Comparison of ENCODE assay signal across 8 cellular contexts in the genomic region with DNA sequence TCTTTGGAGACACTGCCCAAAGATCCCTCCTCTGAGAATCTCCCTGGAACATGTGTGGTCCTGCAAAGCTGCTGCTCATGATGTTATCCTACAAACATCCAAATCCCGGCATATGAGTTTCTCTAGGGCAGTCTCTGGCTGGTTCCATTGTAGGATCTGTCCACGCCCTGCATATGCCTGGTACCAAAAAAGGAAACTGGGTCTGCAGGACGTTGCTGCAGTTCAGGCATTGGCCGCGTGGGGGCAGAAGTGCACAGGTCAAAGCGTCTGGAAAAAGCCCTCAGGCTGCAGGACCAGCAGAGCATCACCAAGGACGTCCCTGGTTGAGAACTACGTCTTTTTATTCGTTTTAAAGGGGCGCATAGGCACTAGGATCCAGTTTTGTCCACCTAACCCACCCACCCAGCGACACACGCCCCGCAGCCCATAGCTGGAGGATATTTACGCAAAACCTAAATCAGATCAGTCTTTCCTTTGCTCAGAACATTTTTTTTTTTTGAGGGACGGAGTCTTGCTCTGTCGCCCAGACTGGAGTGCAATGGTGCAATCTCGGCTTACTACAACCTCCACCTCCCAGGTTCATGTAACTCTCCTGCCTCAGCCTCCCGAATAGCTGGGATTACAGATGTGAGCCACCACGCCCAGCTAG. TPM values are rescaled to one million over a fixed set of nuclear protein-coding genes. Genes with fewer than 3 reads are reported as not detected.
DNase-seq lines count a peak whose midpoint lies in the region; ATAC-seq and TF ChIP-seq lines count a peak whose summit lies in the region.

No MANE protein-coding gene starts in this region.

- H3K4me1 ChIP-seq in KMS-11 (ENCODE audit: low read depth, poor library complexity, severe bottlenecking) (peaks cover 8% of the 10 kb centered on the region), mucosa of descending colon (ENCODE audit: low read depth) (no peaks in the 10 kb centered on the region)

- DNase-seq in DMS 273 treated with DMSO at 0.1 percent for 48 hours (lab: John Stamatoyannopoulos, UW) (peak; percentile 76), OCI-M1 (lab: John Stamatoyannopoulos, UW) (peak; percentile 98), epithelial cell of esophagus (ENCODE audit: low read depth) (peak; percentile 94), mucosa of descending colon (peak; percentile 85 to 97 (median 95))
- peak; percentile 100 for DNase-seq in activated CD8-positive, alpha-beta memory T cell treated with anti-CD3 and anti-CD28 coated beads, Interleukin-2, amount 50 U/mL, for 48 hours
- DNase-seq in stimulated activated CD8-positive, alpha-beta memory T cell treated with anti-CD3 and anti-CD28 coated beads, Interleukin-4, amount 100 ng/mL, for 1 hour (ENCODE audit: low read depth in 2 of 2, low spot score in 1 of 2), result peak; percentile 86 to 88

- H3K79me2 ChIP-seq in KMS-11 (ENCODE audit: insufficient read depth, low read depth), result no peaks in the 10 kb centered on the region

- no peaks in the 10 kb centered on the region for H3K27me3 ChIP-seq in KMS-11 (ENCODE audit: insufficient read depth, low read depth)

- H3K36me3 ChIP-seq in KMS-11 (ENCODE audit: insufficient read depth) (no peaks in the 10 kb centered on the region), mucosa of descending colon (ENCODE audit: low read depth) (no peaks in the 10 kb centered on the region)

- no peaks in the 10 kb centered on the region for H3K9me3 ChIP-seq in mucosa of descending colon

- ATAC-seq in mucosa of descending colon (peak; percentile 100), HG02588 (IDR thresholded peaks at IDR 0.05; ENCODE audit: unreplicated experiment) (no peak)

- no peak overlapping the region for H3K27ac ChIP-seq in KMS-11

- H3K9ac ChIP-seq in KMS-11, result no peak overlapping the region

- H3K4me3 ChIP-seq in KMS-11 (IDR thresholded peaks at IDR 0.05; ENCODE audit: insufficient read depth, low read depth, low read length) (no peak overlapping the region), epithelial cell of esophagus (ENCODE audit: low read length) (no peak overlapping the region), mucosa of descending colon (no peak overlapping the region)

- intact Hi-C loops in mucosa of descending colon (cut with DNase I, micrococcal nuclease), result no loop called here

- no peak overlapping the region for H3K4me2 ChIP-seq in KMS-11

- no peaks in the 10 kb centered on the region for H4K20me1 ChIP-seq in KMS-11 (ENCODE audit: insufficient read depth)

- TF ChIP-seq CTCF in KMS-11 (conservative IDR thresholded peaks at IDR 0.05; ENCODE audit: low read depth, low read length), result peak; percentile 96
- TF ChIP-seq CTCF in epithelial cell of esophagus (IDR thresholded peaks at IDR 0.05; ENCODE audit: insufficient read depth, low read depth, low read length, missing control alignments), result peak; percentile 80
- TF ChIP-seq CTCF in mucosa of descending colon (IDR thresholded peaks at IDR 0.05), result peak; percentile 96

- no peak overlapping the region; the same call in 1 of the 2 replicates for H2AFZ ChIP-seq in KMS-11 (ENCODE audit: low read depth)

RNA-seq across cellular contexts. Expression of a gene that starts 12.9 kb away (rescaled TPM):
- 10 to 100 TPM; 13.9 to 22.5 (median 21.2) TPM for total RNA-seq in mucosa of descending colon

RNA-seq across cellular contexts. Expression of a gene that starts 46.5 kb away (rescaled TPM):
- 10 to 100 TPM in 1 of 3 donors, 1 to 10 TPM in 2; 8.6 to 11.3 (median 8.8) TPM for total RNA-seq in mucosa of descending colon

RNA-seq across cellular contexts. Expression of a gene that starts 46.6 kb away (rescaled TPM):
- 10 to 100 TPM; 22.5 to 29.7 (median 26.9) TPM for total RNA-seq in mucosa of descending colon
